28 cellular contexts compared by ENCODE assay signal in the genomic region with DNA sequence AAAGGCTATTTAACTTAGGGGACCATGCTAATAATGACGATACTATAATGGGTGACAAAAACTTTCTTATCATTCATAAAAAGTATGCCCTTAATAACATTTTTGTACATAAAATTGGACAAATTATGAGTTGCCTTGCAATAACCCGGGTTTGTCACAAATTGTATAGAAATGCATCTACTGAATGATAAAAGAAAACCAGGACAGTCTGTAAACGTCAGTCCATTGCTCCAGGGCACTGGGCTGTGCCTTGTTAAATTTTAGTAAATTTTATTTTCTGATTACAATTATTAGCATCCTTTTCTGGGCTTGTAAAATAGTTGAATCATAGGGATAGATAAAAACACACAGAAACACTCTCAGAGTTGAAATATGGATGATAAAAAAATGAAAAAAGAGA.
"Had no signal": no experiment of that assay in that cellular context is flagged by ENCODE, and none has a peak within 500 bp of the region (broad histone marks: within the 10 kb centered on the region; RNA-seq: fewer than 3 reads in every experiment).

No MANE protein-coding gene starts in this region.

- H3K27me3 Mint-ChIP-seq: stimulated activated memory B cell treated with anti-CD40 and anti-IgM and Interleukin-4, amounts not matched to agents 10 μg/mL and 1 μg/mL and 100 μg/mL, for 72 hours; stimulated activated naive B cell treated with anti-CD40 and anti-IgM and Interleukin-4, amounts not matched to agents 10 μg/mL and 1 μg/mL and 100 μg/mL, for 72 hours; stimulated activated naive CD8-positive, alpha-beta T cell treated with anti-CD3 and anti-CD28 coated beads, Interleukin-15, amount 100 ng/mL, for 72 hours; stimulated activated naive CD8-positive, alpha-beta T cell treated with anti-CD3 and anti-CD28 coated beads, Interleukin-15, Interleukin-2, amounts not matched to agents 100 ng/mL and 50 ng/mL, for 24 hours; type B pancreatic cell had no signal

- H3K36me3 ChIP-seq: stomach, suprapubic skin, thoracic aorta, thyroid gland, tibial artery, tibial nerve, transverse colon, upper lobe of left lung, upper lobe of right lung, uterus, vagina had no signal

- H3K27ac Mint-ChIP-seq: stimulated activated effector memory CD8-positive, alpha-beta T cell treated with anti-CD3 and anti-CD28 coated beads, Interleukin-12 subunit alpha, Interleukin-12 subunit beta, amount 100 ng/mL, for 72 hours; stimulated activated memory B cell treated with anti-CD40 and anti-IgM and Interleukin-4, amounts not matched to agents 10 μg/mL and 1 μg/mL and 100 μg/mL, for 72 hours; stimulated activated naive B cell treated with anti-CD40 and anti-IgM and Interleukin-4, amounts not matched to agents 10 μg/mL and 1 μg/mL and 100 μg/mL, for 72 hours; stimulated activated naive CD8-positive, alpha-beta T cell treated with anti-CD3 and anti-CD28 coated beads, Interleukin-15, amount 100 ng/mL, for 72 hours; stimulated activated naive CD8-positive, alpha-beta T cell treated with anti-CD3 and anti-CD28 coated beads, Interleukin-15, Interleukin-2, amounts not matched to agents 100 ng/mL and 50 ng/mL, for 24 hours; type B pancreatic cell had no signal

- H3K4me3 ChIP-seq: stomach, suprapubic skin, testis, thoracic aorta, thyroid gland, tibial artery, tibial nerve, transverse colon, upper lobe of left lung, upper lobe of right lung, uterus, vagina had no signal

- H3K36me3 Mint-ChIP-seq: stimulated activated effector memory CD8-positive, alpha-beta T cell treated with anti-CD3 and anti-CD28 coated beads, Interleukin-12 subunit alpha, Interleukin-12 subunit beta, amount 100 ng/mL, for 72 hours; stimulated activated memory B cell treated with anti-CD40 and anti-IgM and Interleukin-4, amounts not matched to agents 10 μg/mL and 1 μg/mL and 100 μg/mL, for 72 hours; stimulated activated naive B cell treated with anti-CD40 and anti-IgM and Interleukin-4, amounts not matched to agents 10 μg/mL and 1 μg/mL and 100 μg/mL, for 72 hours; type B pancreatic cell had no signal

- H3K9me3 ChIP-seq: stomach, suprapubic skin, testis, thoracic aorta, thyroid gland, tibial artery, tibial nerve, transverse colon, upper lobe of left lung, upper lobe of right lung, uterus, vagina had no signal

- H3K27ac ChIP-seq: stomach, suprapubic skin, testis, thoracic aorta, thyroid gland, tibial artery, tibial nerve, transverse colon, upper lobe of left lung, upper lobe of right lung, uterus, vagina had no signal

- ATAC-seq: stimulated activated effector memory CD8-positive, alpha-beta T cell treated with anti-CD3 and anti-CD28 coated beads, Interleukin-12 subunit alpha, Interleukin-12 subunit beta, amount 100 ng/mL, for 72 hours; stimulated activated memory B cell treated with anti-CD40 and anti-IgM and Interleukin-4, amounts not matched to agents 10 μg/mL and 1 μg/mL and 100 μg/mL, for 72 hours; stimulated activated naive B cell treated with anti-CD40 and anti-IgM and Interleukin-4, amounts not matched to agents 10 μg/mL and 1 μg/mL and 100 μg/mL, for 72 hours; stimulated activated naive CD8-positive, alpha-beta T cell treated with anti-CD3 and anti-CD28 coated beads, Interleukin-15, amount 100 ng/mL, for 72 hours; stimulated activated naive CD8-positive, alpha-beta T cell treated with anti-CD3 and anti-CD28 coated beads, Interleukin-15, Interleukin-2, amounts not matched to agents 100 U/mL and 50 U/mL, for 24 hours; upper lobe of right lung had no signal

- H3K4me1 ChIP-seq: stomach, suprapubic skin, testis, thyroid gland, tibial artery, tibial nerve, transverse colon, upper lobe of left lung, upper lobe of right lung, uterus, vagina had no signal

- DNase-seq: stimulated activated CD4-positive, alpha-beta T cell treated with anti-CD3 and anti-CD28 coated beads, Interleukin-2, amount 100 ng/mL, for 48 hours; stimulated activated CD4-positive, alpha-beta T cell treated with anti-CD3 and anti-CD28 coated beads, Interleukin-4, amount 100 ng/mL, for 1 hour; stimulated activated CD4-positive, alpha-beta T cell treated with anti-CD3 and anti-CD28 coated beads, Interleukin-4, amount 100 ng/mL, for 24 hours; stimulated activated CD4-positive, alpha-beta T cell treated with anti-CD3 and anti-CD28 coated beads, Interleukin-4, amount 100 ng/mL, for 4 hours; stimulated activated CD8-positive, alpha-beta memory T cell treated with anti-CD3 and anti-CD28 coated beads, Interleukin-4, amount 100 ng/mL, for 48 hours; stimulated activated naive B cell treated with anti-CD40 and anti-IgM and Interleukin-4, amounts not matched to agents 10 μg/mL and 1 μg/mL and 100 μg/mL, for 72 hours; stimulated activated naive CD4-positive, alpha-beta T cell; stimulated activated naive CD4-positive, alpha-beta T cell treated with Interleukin-2 at 50 U/mL for 16 hours; stimulated activated naive CD8-positive, alpha-beta T cell treated with anti-CD3 and anti-CD28 coated beads, Interleukin-15, amount 100 ng/mL, for 72 hours; stimulated activated naive CD8-positive, alpha-beta T cell treated with anti-CD3 and anti-CD28 coated beads, Interleukin-15, Interleukin-2, amounts not matched to agents 100 U/mL and 50 U/mL, for 24 hours; stomach; substantia nigra; testis; thyroid gland; tibial artery; transverse colon; trophoblast cell; upper lobe of left lung; upper lobe of right lung; uterus had no signal

- H3K27me3 ChIP-seq: stomach, suprapubic skin, testis, thyroid gland, tibial artery, tibial nerve, transverse colon, upper lobe of left lung, upper lobe of right lung, uterus, vagina had no signal

- H3K4me1 Mint-ChIP-seq: stimulated activated effector memory CD8-positive, alpha-beta T cell treated with anti-CD3 and anti-CD28 coated beads, Interleukin-12 subunit alpha, Interleukin-12 subunit beta, amount 100 ng/mL, for 72 hours; stimulated activated memory B cell treated with anti-CD40 and anti-IgM and Interleukin-4, amounts not matched to agents 10 μg/mL and 1 μg/mL and 100 μg/mL, for 72 hours; stimulated activated naive B cell treated with anti-CD40 and anti-IgM and Interleukin-4, amounts not matched to agents 10 μg/mL and 1 μg/mL and 100 μg/mL, for 72 hours; stimulated activated naive CD8-positive, alpha-beta T cell treated with anti-CD3 and anti-CD28 coated beads, Interleukin-15, amount 100 ng/mL, for 72 hours had no signal

- H3K4me3 Mint-ChIP-seq: stimulated activated effector memory CD8-positive, alpha-beta T cell treated with anti-CD3 and anti-CD28 coated beads, Interleukin-12 subunit alpha, Interleukin-12 subunit beta, amount 100 ng/mL, for 72 hours; stimulated activated memory B cell treated with anti-CD40 and anti-IgM and Interleukin-4, amounts not matched to agents 10 μg/mL and 1 μg/mL and 100 μg/mL, for 72 hours; stimulated activated naive B cell treated with anti-CD40 and anti-IgM and Interleukin-4, amounts not matched to agents 10 μg/mL and 1 μg/mL and 100 μg/mL, for 72 hours; stimulated activated naive CD8-positive, alpha-beta T cell treated with anti-CD3 and anti-CD28 coated beads, Interleukin-15, amount 100 ng/mL, for 72 hours; stimulated activated naive CD8-positive, alpha-beta T cell treated with anti-CD3 and anti-CD28 coated beads, Interleukin-15, Interleukin-2, amounts not matched to agents 100 ng/mL and 50 ng/mL, for 24 hours; type B pancreatic cell had no signal
